30 cellular contexts compared by ENCODE assay signal in the genomic region with DNA sequence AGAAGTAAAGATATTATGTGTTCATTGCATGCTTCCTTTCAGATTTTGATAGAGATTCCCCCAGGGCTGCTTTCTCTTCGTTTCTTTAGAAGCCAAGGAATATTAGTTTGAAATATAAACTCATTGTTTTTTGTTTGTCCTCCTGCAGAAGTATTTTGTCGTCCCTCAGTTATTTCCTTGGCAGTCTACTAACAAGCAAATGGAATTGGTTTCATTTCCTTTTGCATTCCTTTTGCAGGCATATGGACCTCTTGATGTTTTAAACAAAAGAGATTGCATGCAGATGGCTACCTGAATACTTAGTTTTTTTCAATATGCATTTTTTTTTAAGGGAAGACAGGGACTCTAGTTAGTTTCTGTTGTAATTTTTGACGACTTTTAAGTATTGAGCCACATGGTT.
DNase-seq lines count a peak whose midpoint lies in the region; ATAC-seq, FAIRE-seq and TF ChIP-seq lines count a peak whose summit lies in the region.
"Had no signal": no experiment of that assay in that cellular context is flagged by ENCODE, and none has a peak within 500 bp of the region (broad histone marks: within the 10 kb centered on the region; RNA-seq: fewer than 3 reads in every experiment).

No MANE protein-coding gene starts in this region.

- no peak overlapping the region for H3K56ac ChIP-seq in mesendoderm (ENCODE audit: low read length)

- no peak for TF ChIP-seq CTCF in endothelial cell of umbilical vein (IDR thresholded peaks at IDR 0.05; ENCODE audit: extremely low read depth in 1 of 2, insufficient read depth in 1 of 2, low read depth in 1 of 2, low read length in 2 of 2)

- FAIRE-seq in endothelial cell of umbilical vein (lab: Jason Lieb, UNC) = no peak
- FAIRE-seq: GM18507 had no signal

- no peak overlapping the region for H2BK5ac ChIP-seq in mesendoderm (ENCODE audit: low read length)

- no peak overlapping the region for H4K5ac ChIP-seq in mesendoderm (ENCODE audit: low read length)

- no peak overlapping the region for H3K27ac ChIP-seq in GM23248
- no peak overlapping the region for H3K27ac ChIP-seq in endothelial cell of umbilical vein (ENCODE audit: insufficient read depth, low read depth, low read length)
- H3K27ac ChIP-seq in mesendoderm (ENCODE audit: low read depth, low read length) = no peak overlapping the region
- H3K27ac ChIP-seq: ascending aorta; BLaER1 treated with 17β-estradiol and CSF1 and Interleukin-3, amounts not matched to agents 10 nM and 100 nM; stomach; tibial artery had no signal

- no peak overlapping the region for H2BK120ac ChIP-seq in mesendoderm (ENCODE audit: low read depth, low read length)

- peak; percentile 63 for ATAC-seq in SK-N-SH treated with all-trans-retinoic acid at 6 μM for 48 hours
- ATAC-seq: activated CD8-positive, alpha-beta T cell treated with anti-CD3 and anti-CD28 coated beads, Interleukin-2, amount 10 ng/mL, durations not matched to agents 7 days and 5 days; activated naive CD4-positive, alpha-beta T cell treated with anti-CD3 and anti-CD28 coated beads, Interleukin-2, amount 50 U/mL, for 72 hours; left colon; Panc1; right cardiac atrium had no signal

- no peaks in the 10 kb centered on the region for H3K9me3 Mint-ChIP-seq in activated CD4-positive, alpha-beta memory T cell treated with anti-CD3 and anti-CD28 coated beads, Interleukin-2, amount 10 ng/mL, durations not matched to agents 7 days and 5 days
- H3K9me3 Mint-ChIP-seq: activated naive CD4-positive, alpha-beta T cell treated with anti-CD3 and anti-CD28 coated beads, Interleukin-2, amount 50 U/mL, for 72 hours; activated T-helper 2 cell treated with anti-CD3 and anti-CD28 coated beads, Interferon-gamma antibody, Interleukin-2, Interleukin-4, amounts not matched to agents 10 μg/mL and 5 μg/mL and 100 μg/mL, durations not matched to agents 14 hours and 24 hours and 36 hours; central memory CD8-positive, alpha-beta T cell; neural crest cell; T-helper 1 cell treated with Interleukin-12 subunit alpha and Interleukin-12 subunit beta and Interleukin-4 antibody, amounts not matched to agents 30 μg/mL and 1 μg/mL, for 36 hours had no signal

- H3K27me3 ChIP-seq in GM23248 (replicated peaks; ENCODE audit: insufficient read depth) (no peaks in the 10 kb centered on the region), endothelial cell of umbilical vein (ENCODE audit: control insufficient read depth in 2 of 2, insufficient read depth in 2 of 2, low read length in 2 of 2) (no peaks in the 10 kb centered on the region), mesendoderm (ENCODE audit: insufficient read depth, low read length, poor library complexity) (no peaks in the 10 kb centered on the region)
- H3K27me3 ChIP-seq: ascending aorta; BLaER1 treated with 17β-estradiol and CSF1 and Interleukin-3, amounts not matched to agents 10 nM and 100 nM; stomach; tibial artery had no signal

- dilution Hi-C loops in endothelial cell of umbilical vein (cut with MboI; ENCODE audit: extremely low pct_ligation_motif_present, low sequenced_read_pairs) = no loop called here

- H4K8ac ChIP-seq in mesendoderm (ENCODE audit: low read depth, low read length) = no peak overlapping the region

- no peak overlapping the region for H3K23ac ChIP-seq in mesendoderm (ENCODE audit: low read length)

- H3K4me1 ChIP-seq in GM23248 (ENCODE audit: insufficient read depth) (peaks cover 6% of the 10 kb centered on the region), endothelial cell of umbilical vein (ENCODE audit: control insufficient read depth, extremely low read depth, insufficient read depth, low read length) (peaks cover 14% of the 10 kb centered on the region), mesendoderm (ENCODE audit: control insufficient read depth, low read depth, low read length) (no peaks in the 10 kb centered on the region)
- H3K4me1 ChIP-seq: ascending aorta, Caco-2 had no signal

- H3K4me1 Mint-ChIP-seq in activated CD4-positive, alpha-beta memory T cell treated with anti-CD3 and anti-CD28 coated beads, Interleukin-2, amount 10 ng/mL, durations not matched to agents 7 days and 5 days = peaks cover 9% of the 10 kb centered on the region
- H3K4me1 Mint-ChIP-seq: central memory CD8-positive, alpha-beta T cell; neural crest cell had no signal

- H3K4me3 ChIP-seq in GM23248 (no peak overlapping the region), endothelial cell of umbilical vein (replicated peaks in 1 of 3; ENCODE audit: insufficient read depth in 1 of 3, low read depth in 1 of 3, low read length in 3 of 3) (no peak overlapping the region), mesendoderm (ENCODE audit: low read length) (no peak overlapping the region)
- H3K4me3 ChIP-seq: ascending aorta; BLaER1 treated with 17β-estradiol and CSF1 and Interleukin-3, amounts not matched to agents 10 nM and 100 nM; stomach; tibial artery had no signal

- H2AFZ ChIP-seq in GM23248 = peak overlapping the region; percentile 6; the same call in 1 of the 2 replicates
- no peak overlapping the region for H2AFZ ChIP-seq in endothelial cell of umbilical vein (ENCODE audit: low read depth, low read length)

- H3K4ac ChIP-seq in mesendoderm (ENCODE audit: low read depth, low read length) = no peak overlapping the region

- H3K9me2 ChIP-seq in GM23248 (ENCODE audit: insufficient read depth) = no peaks in the 10 kb centered on the region

- POLR2A ChIA-PET in endothelial cell of umbilical vein (lab: Charles Lee) = no interaction called here
- POLR2A ChIA-PET in activated CD4-positive, alpha-beta memory T cell treated with anti-CD3 and anti-CD28 coated beads, Interleukin-2, amount 10 ng/mL, durations not matched to agents 7 days and 5 days (lab: Charles Lee) = no interaction called here

- CTCF ChIA-PET in endothelial cell of umbilical vein (lab: Charles Lee) = interaction anchor here (1.4 kb wide), 1 partner anchor 9 kb away, joined by 3 read pairs; no protein-coding TSS in a partner anchor
- CTCF ChIA-PET in activated CD4-positive, alpha-beta memory T cell treated with anti-CD3 and anti-CD28 coated beads, Interleukin-2, amount 10 ng/mL, durations not matched to agents 7 days and 5 days (lab: Charles Lee) = no interaction called here

- intact Hi-C loops in endothelial cell of umbilical vein (cut with micrococcal nuclease) = loop anchor here (10.0 kb wide), 1 partner anchor 146 kb away; no protein-coding TSS in a partner anchor

- H3K9me1 ChIP-seq in endothelial cell of umbilical vein (replicated peaks; ENCODE audit: control insufficient read depth, extremely low read depth, insufficient read depth, low read length) = no peaks in the 10 kb centered on the region

- peak overlapping the region; percentile 36 for H3K4me2 ChIP-seq in GM23248 (ENCODE audit: unreplicated experiment)
- peak overlapping the region; percentile 5 for H3K4me2 ChIP-seq in endothelial cell of umbilical vein (ENCODE audit: insufficient read depth, low read length)
- no peak overlapping the region for H3K4me2 ChIP-seq in mesendoderm (ENCODE audit: low read length)
- H3K4me2 ChIP-seq: BLaER1 treated with 17β-estradiol and CSF1 and Interleukin-3, amounts not matched to agents 10 nM and 100 nM had no signal

- no peak overlapping the region for H2AK5ac ChIP-seq in mesendoderm (ENCODE audit: low read length)

- no peak overlapping the region for H3K27ac Mint-ChIP-seq in activated CD4-positive, alpha-beta memory T cell treated with anti-CD3 and anti-CD28 coated beads, Interleukin-2, amount 10 ng/mL, durations not matched to agents 7 days and 5 days
- H3K27ac Mint-ChIP-seq: activated CD8-positive, alpha-beta T cell treated with anti-CD3 and anti-CD28 coated beads, Interleukin-2, amount 10 ng/mL, durations not matched to agents 7 days and 5 days; activated naive CD4-positive, alpha-beta T cell treated with anti-CD3 and anti-CD28 coated beads, Interleukin-2, amount 50 U/mL, for 72 hours; activated T-helper 2 cell treated with anti-CD3 and anti-CD28 coated beads, Interferon-gamma antibody, Interleukin-2, Interleukin-4, amounts not matched to agents 10 μg/mL and 5 μg/mL and 100 μg/mL, durations not matched to agents 14 hours and 24 hours and 36 hours; T-helper 1 cell treated with Interleukin-12 subunit alpha and Interleukin-12 subunit beta and Interleukin-4 antibody, amounts not matched to agents 30 μg/mL and 1 μg/mL, for 36 hours had no signal

- in situ Hi-C loops in GM23248 (cut with MboI) = no loop called here

- BruUV-seq in endothelial cell of umbilical vein (replicated peaks; lab: Mats Ljungman, UMichigan) = no TSS peak

- 14 to 19% methylated on average over 3 of the region's 3 CpGs for WGBS in GM23248 (ENCODE audit: low coverage in 1 of 2, low lambda C conversion rate in 2 of 2, missing lambda C conversion rate in 2 of 2), 2 experiments
- WGBS in mesendoderm (ENCODE audit: extremely low coverage, insufficient coverage, low lambda C conversion rate) = no CpG with 5 or more reads among the region's 3 CpGs

- H2BK15ac ChIP-seq in mesendoderm (replicated peaks; ENCODE audit: low read depth) = no peak overlapping the region

- TF ChIP-seq POLR2A in endothelial cell of umbilical vein (IDR thresholded peaks at IDR 0.05; ENCODE audit: low read depth, low read length) = no peak

- peak; percentile 7 for DNase-seq in GM23248
- peak; percentile 27 for DNase-seq in endothelial cell of umbilical vein (ENCODE audit: low read depth, low spot score)
- DNase-seq in mesendoderm = peak; percentile 15
- DNase-seq in DMS53 treated with DMSO at 0.1 percent for 48 hours (lab: John Stamatoyannopoulos, UW; ENCODE audit: unreplicated experiment) = no peak
- no peak for DNase-seq in anterior cingulate cortex (lab: John Stamatoyannopoulos, UW)
- no peak for DNase-seq in activated CD4-positive, alpha-beta memory T cell treated with anti-CD3 and anti-CD28 coated beads, Interleukin-2, amount 10 ng/mL, durations not matched to agents 7 days and 5 days
- DNase-seq: activated CD4-positive, alpha-beta T cell treated with anti-CD3 and anti-CD28 coated beads for 1 hour; activated CD8-positive, alpha-beta T cell treated with anti-CD3 and anti-CD28 coated beads, Interleukin-2, amount 10 ng/mL, durations not matched to agents 7 days and 5 days; Caco-2; DMS79 treated with DMSO at 0.1 percent for 48 hours; left colon; mammary epithelial cell; NCI-H1105; NCI-H1930; NCI-H226; NCI-H69; right cardiac atrium; stimulated activated CD4-positive, alpha-beta T cell treated with anti-CD3 and anti-CD28 coated beads, Interleukin-2, amount 100 ng/mL, for 24 hours; stomach; tibial artery had no signal

- no peaks in the 10 kb centered on the region for H3K9me3 ChIP-seq in GM23248 (ENCODE audit: low read depth)
- H3K9me3 ChIP-seq in endothelial cell of umbilical vein (replicated peaks; ENCODE audit: control insufficient read depth, insufficient read depth, low read length) = no peaks in the 10 kb centered on the region
- H3K9me3 ChIP-seq: ascending aorta; BLaER1 treated with 17β-estradiol and CSF1 and Interleukin-3, amounts not matched to agents 10 nM and 100 nM; Caco-2; stomach; tibial artery had no signal

- H3K36me3 ChIP-seq in GM23248 (ENCODE audit: low read depth) (peaks cover 8% of the 10 kb centered on the region), endothelial cell of umbilical vein (ENCODE audit: control insufficient read depth in 2 of 2, extremely low read depth in 1 of 2, insufficient read depth in 2 of 2, low read length in 2 of 2) (peaks cover 0 to 1% of the 10 kb centered on the region in 2 experiments), mesendoderm (ENCODE audit: control insufficient read depth, insufficient read depth, low read length) (no peaks in the 10 kb centered on the region)

- H4K20me1 ChIP-seq in GM23248 (ENCODE audit: insufficient read depth) = no peaks in the 10 kb centered on the region
- H4K20me1 ChIP-seq in endothelial cell of umbilical vein (replicated peaks; ENCODE audit: control insufficient read depth, extremely low read depth, insufficient read depth, low read length) = no peaks in the 10 kb centered on the region

- no peak overlapping the region for H3K4me3 Mint-ChIP-seq in activated CD4-positive, alpha-beta memory T cell treated with anti-CD3 and anti-CD28 coated beads, Interleukin-2, amount 10 ng/mL, durations not matched to agents 7 days and 5 days
- H3K4me3 Mint-ChIP-seq: activated CD8-positive, alpha-beta T cell treated with anti-CD3 and anti-CD28 coated beads, Interleukin-2, amount 10 ng/mL, durations not matched to agents 7 days and 5 days; central memory CD8-positive, alpha-beta T cell; neural crest cell; T-helper 1 cell treated with Interleukin-12 subunit alpha and Interleukin-12 subunit beta and Interleukin-4 antibody, amounts not matched to agents 30 μg/mL and 1 μg/mL, for 36 hours had no signal

- no peaks in the 10 kb centered on the region for H3K79me1 ChIP-seq in mesendoderm (ENCODE audit: low read length)

- H3K18ac ChIP-seq in mesendoderm (ENCODE audit: low read length) = no peak overlapping the region

- H3K9ac ChIP-seq in GM23248 (no peak overlapping the region), endothelial cell of umbilical vein (replicated peaks; ENCODE audit: extremely low read depth, insufficient read depth, low read length) (no peak overlapping the region), mesendoderm (ENCODE audit: low read length) (no peak overlapping the region)
- H3K9ac ChIP-seq: BLaER1 treated with 17β-estradiol and CSF1 and Interleukin-3, amounts not matched to agents 10 nM and 100 nM had no signal

- peaks cover 20% of the 10 kb centered on the region for H3K36me3 Mint-ChIP-seq in activated CD4-positive, alpha-beta memory T cell treated with anti-CD3 and anti-CD28 coated beads, Interleukin-2, amount 10 ng/mL, durations not matched to agents 7 days and 5 days (ENCODE audit: low read depth)

- H3K27me3 Mint-ChIP-seq in activated CD4-positive, alpha-beta memory T cell treated with anti-CD3 and anti-CD28 coated beads, Interleukin-2, amount 10 ng/mL, durations not matched to agents 7 days and 5 days = no peaks in the 10 kb centered on the region
- H3K27me3 Mint-ChIP-seq: central memory CD8-positive, alpha-beta T cell had no signal

- peaks cover 12% of the 10 kb centered on the region for H3F3A ChIP-seq in GM23248 (ENCODE audit: insufficient read depth)

- H3K79me2 ChIP-seq in GM23248 (ENCODE audit: insufficient read depth) (peaks cover 15% of the 10 kb centered on the region), endothelial cell of umbilical vein (ENCODE audit: control insufficient read depth, insufficient read depth, low read length) (no peaks in the 10 kb centered on the region), mesendoderm (ENCODE audit: control insufficient read depth, insufficient read depth, low read length) (no peaks in the 10 kb centered on the region)

Comparison
In these comparisons a context has a peak if more than half of its experiments do, and no peak if none do; other contexts are left out.
1. DNase-seq: peak in GM23248 (single experiment), endothelial cell of umbilical vein (single experiment) and mesendoderm (single experiment); none in DMS53 treated with DMSO at 0.1 percent for 48 hours (single experiment), anterior cingulate cortex (0 of 58) and activated CD4-positive, alpha-beta memory T cell treated with anti-CD3 and anti-CD28 coated beads, Interleukin-2, amount 10 ng/mL, durations not matched to agents 7 days and 5 days (single experiment).